1 cellular context compared by ENCODE assay signal in the genomic region with DNA sequence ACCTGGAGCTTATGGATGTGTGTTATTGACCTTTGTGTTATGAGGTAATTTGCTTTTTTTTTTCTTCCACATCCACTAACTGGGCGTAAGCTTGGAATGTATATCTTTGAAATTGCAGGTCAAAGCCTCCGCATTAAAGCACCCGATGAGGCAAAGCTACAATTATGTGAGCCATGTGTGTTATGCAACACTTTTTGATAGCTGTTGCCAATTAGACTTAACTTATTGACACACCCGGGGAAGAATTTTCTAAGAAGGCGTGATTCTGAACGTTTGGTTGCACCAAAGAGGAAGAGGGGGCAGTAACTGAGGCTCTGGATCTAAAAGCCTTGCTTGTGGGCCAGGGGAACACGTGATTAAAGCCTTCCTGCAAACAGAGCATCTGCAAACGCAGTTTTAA.
TF ChIP-seq lines count a peak whose summit lies in the region.

No MANE protein-coding gene starts in this region.

TF ChIP-seq in K562, 482 proteins besides CTCF, POLR2A, EP300 and RAD21:
- TF ChIP-seq CEBPB (tag; IDR thresholded peaks at IDR 0.05): 0 out of 2 replicates have a peak, but pooled peaks have one; percentile 14
- TF ChIP-seq ZNF77 (CRISPR knock-in tag; IDR thresholded peaks at IDR 0.05): no peak
TF ChIP-seq in K562: peak in this region for 1.
